8 cellular contexts compared by ENCODE assay signal in genomic region chr3:35924070-35924469, GRCh38.
DNase-seq lines count a peak whose midpoint lies in the region; ATAC-seq and TF ChIP-seq lines count a peak whose summit lies in the region.
"Not testable (repeated sequence)": the region's sequence is repeated elsewhere in the genome, so short reads cannot be mapped to it uniquely, and the experiment has no call there.

No MANE protein-coding gene starts in this region.

- peak; percentile 61 for TF ChIP-seq RAD21 in neural cell (conservative IDR thresholded peaks at IDR 0.05)

- not testable (repeated sequence) for H3K4me3 ChIP-seq in AG04449 (ENCODE audit: low read depth, low read length); GM12875 (ENCODE audit: low read depth, low read length); RWPE2 (ENCODE audit: severe bottlenecking); neural cell (ENCODE audit: low read length)

- not testable (repeated sequence) for H4K20me1 ChIP-seq in neural cell (ENCODE audit: insufficient read depth)

- H3K4me2 ChIP-seq in neural cell (ENCODE audit: low read length): not testable (repeated sequence)

- H3K36me3 ChIP-seq in RWPE2 (ENCODE audit: low read depth); neural cell (ENCODE audit: insufficient read depth, low read length): not testable (repeated sequence)

- not testable (repeated sequence) for H3K9me3 ChIP-seq in RWPE2 (ENCODE audit: severe bottlenecking); neural cell (ENCODE audit: low read length)

- POLR2A ChIA-PET in AG04449 (lab: Yijun Ruan, JAX): not testable (repeated sequence)

- not testable (repeated sequence) for H3K9ac ChIP-seq in neural cell (ENCODE audit: low read length)

- not testable (repeated sequence) for H3F3A ChIP-seq in neural cell (ENCODE audit: insufficient read depth, low read length, poor library complexity, severe bottlenecking)

- CTCF ChIA-PET in AG04449 (lab: Yijun Ruan, JAX): interaction anchor here (1.1 to 1.5 kb wide), 2 partner anchors 9 to 15 kb away, joined by 3 to 4 read pairs; no protein-coding TSS in a partner anchor

- H3K4me1 ChIP-seq in RWPE2 (ENCODE audit: insufficient read depth, poor library complexity, severe bottlenecking): not testable (repeated sequence)

- H3K27ac ChIP-seq in RWPE2 (ENCODE audit: poor library complexity, severe bottlenecking); neural cell (ENCODE audit: low read length): not testable (repeated sequence)

- TF ChIP-seq CTCF in AG04449 (IDR thresholded peaks at IDR 0.05; ENCODE audit: insufficient read depth, low read length, missing control alignments) (peak; percentile 17), GM12875 (IDR thresholded peaks at IDR 0.05; ENCODE audit: borderline replicate concordance, insufficient read depth, low read depth, low read length) (peak; percentile 15; the same call in 1 of the 2 replicates), RWPE2 (IDR thresholded peaks at IDR 0.05; ENCODE audit: poor library complexity, severe bottlenecking) (peak; percentile 54), neural cell (IDR thresholded peaks at IDR 0.05; ENCODE audit: poor library complexity, severe bottlenecking) (peak; percentile 54)

- not testable (repeated sequence) for DNase-seq in AG04449 (ENCODE audit: low read depth, low spot score); RWPE2 (ENCODE audit: low spot score)
- peak; percentile 63 for DNase-seq in NCI-H2171 treated with DMSO at 0.1 percent for 48 hours (lab: John Stamatoyannopoulos, UW)
- peak; percentile 59 for DNase-seq in astrocyte of the hippocampus (ENCODE audit: low read depth, low spot score)
- DNase-seq in glomerular visceral epithelial cell (ENCODE audit: extremely low spot score): peak; percentile 35

- not testable (repeated sequence) for H3K79me2 ChIP-seq in neural cell (replicated peaks; ENCODE audit: insufficient read depth, low read length)

- H3K9me2 ChIP-seq in neural cell (ENCODE audit: insufficient read depth, low read length): not testable (repeated sequence)

- TF ChIP-seq EP300 in neural cell (conservative IDR thresholded peaks at IDR 0.05; ENCODE audit: poor library complexity, severe bottlenecking): not testable (repeated sequence)

- H3K27me3 ChIP-seq in RWPE2 (ENCODE audit: insufficient read depth, poor library complexity, severe bottlenecking); neural cell (ENCODE audit: insufficient read depth, low read depth, low read length): not testable (repeated sequence)

- H2AFZ ChIP-seq in neural cell (ENCODE audit: low read depth, low read length): not testable (repeated sequence)

- ATAC-seq in HG03378 (IDR thresholded peaks at IDR 0.05; ENCODE audit: unreplicated experiment) (peak; percentile 80), RWPE2 (ENCODE audit: low read depth) (peak; percentile 77)

TF ChIP-seq in neural cell, 6 proteins besides CTCF, POLR2A, EP300 and RAD21:
- peak; percentile 56 for TF ChIP-seq SMC3 (conservative IDR thresholded peaks at IDR 0.05; ENCODE audit: poor library complexity)
TF ChIP-seq in neural cell: peak in this region for 1; not testable (repeated sequence) for 5.
